Comparison of ENCODE assay signal across 14 cellular contexts in genomic region chr7:148356303-148356702, GRCh38.
"Had no signal": no experiment of that assay in that cellular context is flagged by ENCODE, and none has a peak within 500 bp of the region (broad histone marks: within the 10 kb centered on the region; RNA-seq: fewer than 3 reads in every experiment).

No MANE protein-coding gene starts in this region.

- ATAC-seq: activated T-cell treated with anti-CD3 and anti-CD28 coated beads, Interleukin-2, amount 50 U/mL, for 72 hours; foreskin keratinocyte; natural killer cell treated with Interleukin-12 subunit alpha and Interleukin-12 subunit beta and Interleukin-15 and Interleukin-18, amount 100 ng/mL, for 72 hours; stimulated activated effector memory CD8-positive, alpha-beta T cell treated with anti-CD3 and anti-CD28 coated beads, Interleukin-12 subunit alpha, Interleukin-12 subunit beta, amount 100 ng/mL, for 72 hours had no signal

- H3K4me1 ChIP-seq: foreskin keratinocyte, SJCRH30 had no signal

- H3K4me3 ChIP-seq: cardiac muscle cell, esophagus squamous epithelium, hepatocyte, SJCRH30 had no signal

- H3K36me3 ChIP-seq: cardiac muscle cell, esophagus squamous epithelium, SJCRH30 had no signal

- H3K27ac Mint-ChIP-seq: activated CD4-positive, alpha-beta memory T cell treated with anti-CD3 and anti-CD28 coated beads for 36 hours; activated naive CD8-positive, alpha-beta T cell treated with anti-CD3 and anti-CD28 coated beads, Interleukin-2, amount 10 ng/mL, durations not matched to agents 7 days and 5 days; activated T-cell treated with anti-CD3 and anti-CD28 coated beads, Interleukin-2, amount 50 U/mL, for 72 hours; natural killer cell treated with Interleukin-12 subunit alpha and Interleukin-12 subunit beta and Interleukin-15 and Interleukin-18, amount 100 ng/mL, for 72 hours; stimulated activated effector memory CD8-positive, alpha-beta T cell treated with anti-CD3 and anti-CD28 coated beads, Interleukin-12 subunit alpha, Interleukin-12 subunit beta, amount 100 ng/mL, for 72 hours had no signal

- H3K27me3 ChIP-seq: cardiac muscle cell, esophagus squamous epithelium, foreskin keratinocyte, hepatocyte had no signal

- H3K9me3 Mint-ChIP-seq: activated CD4-positive, alpha-beta memory T cell treated with anti-CD3 and anti-CD28 coated beads for 36 hours; activated naive CD8-positive, alpha-beta T cell treated with anti-CD3 and anti-CD28 coated beads, Interleukin-2, amount 10 ng/mL, durations not matched to agents 7 days and 5 days; activated T-cell treated with anti-CD3 and anti-CD28 coated beads, Interleukin-2, amount 50 U/mL, for 72 hours; natural killer cell treated with Interleukin-12 subunit alpha and Interleukin-12 subunit beta and Interleukin-15 and Interleukin-18, amount 100 ng/mL, for 72 hours; stimulated activated effector memory CD8-positive, alpha-beta T cell treated with anti-CD3 and anti-CD28 coated beads, Interleukin-12 subunit alpha, Interleukin-12 subunit beta, amount 100 ng/mL, for 72 hours had no signal

- DNase-seq: activated CD4-positive, alpha-beta memory T cell treated with anti-CD3 and anti-CD28 coated beads for 36 hours; activated CD4-positive, alpha-beta T cell treated with anti-CD3 and anti-CD28 coated beads for 1 hour; activated gamma-delta T cell treated with Interleukin-2 at 50 U/mL for 16 hours; activated naive CD8-positive, alpha-beta T cell treated with anti-CD3 and anti-CD28 coated beads, Interleukin-2, amount 10 ng/mL, durations not matched to agents 7 days and 5 days; activated T-cell treated with anti-CD3 and anti-CD28 coated beads, Interleukin-2, amount 50 U/mL, for 72 hours; esophagus squamous epithelium; foreskin keratinocyte; occipital lobe; SJCRH30; trophoblast cell had no signal

- H3K9me3 ChIP-seq: esophagus squamous epithelium, SJCRH30 had no signal

- H2AFZ ChIP-seq: hepatocyte had no signal

- H3K27ac ChIP-seq: cardiac muscle cell, esophagus squamous epithelium, foreskin keratinocyte, hepatocyte, SJCRH30 had no signal

- H3K79me2 ChIP-seq: hepatocyte had no signal

- H3K4me1 Mint-ChIP-seq: activated naive CD8-positive, alpha-beta T cell treated with anti-CD3 and anti-CD28 coated beads, Interleukin-2, amount 10 ng/mL, durations not matched to agents 7 days and 5 days; stimulated activated effector memory CD8-positive, alpha-beta T cell treated with anti-CD3 and anti-CD28 coated beads, Interleukin-12 subunit alpha, Interleukin-12 subunit beta, amount 100 ng/mL, for 72 hours had no signal

- H3K36me3 Mint-ChIP-seq: activated CD4-positive, alpha-beta memory T cell treated with anti-CD3 and anti-CD28 coated beads for 36 hours; activated naive CD8-positive, alpha-beta T cell treated with anti-CD3 and anti-CD28 coated beads, Interleukin-2, amount 10 ng/mL, durations not matched to agents 7 days and 5 days; natural killer cell treated with Interleukin-12 subunit alpha and Interleukin-12 subunit beta and Interleukin-15 and Interleukin-18, amount 100 ng/mL, for 72 hours; stimulated activated effector memory CD8-positive, alpha-beta T cell treated with anti-CD3 and anti-CD28 coated beads, Interleukin-12 subunit alpha, Interleukin-12 subunit beta, amount 100 ng/mL, for 72 hours had no signal

- H3K4me2 ChIP-seq: hepatocyte had no signal

- H3K4me3 Mint-ChIP-seq: activated CD4-positive, alpha-beta memory T cell treated with anti-CD3 and anti-CD28 coated beads for 36 hours; activated naive CD8-positive, alpha-beta T cell treated with anti-CD3 and anti-CD28 coated beads, Interleukin-2, amount 10 ng/mL, durations not matched to agents 7 days and 5 days; activated T-cell treated with anti-CD3 and anti-CD28 coated beads, Interleukin-2, amount 50 U/mL, for 72 hours; natural killer cell treated with Interleukin-12 subunit alpha and Interleukin-12 subunit beta and Interleukin-15 and Interleukin-18, amount 100 ng/mL, for 72 hours; stimulated activated effector memory CD8-positive, alpha-beta T cell treated with anti-CD3 and anti-CD28 coated beads, Interleukin-12 subunit alpha, Interleukin-12 subunit beta, amount 100 ng/mL, for 72 hours had no signal
